In the genomic region with DNA sequence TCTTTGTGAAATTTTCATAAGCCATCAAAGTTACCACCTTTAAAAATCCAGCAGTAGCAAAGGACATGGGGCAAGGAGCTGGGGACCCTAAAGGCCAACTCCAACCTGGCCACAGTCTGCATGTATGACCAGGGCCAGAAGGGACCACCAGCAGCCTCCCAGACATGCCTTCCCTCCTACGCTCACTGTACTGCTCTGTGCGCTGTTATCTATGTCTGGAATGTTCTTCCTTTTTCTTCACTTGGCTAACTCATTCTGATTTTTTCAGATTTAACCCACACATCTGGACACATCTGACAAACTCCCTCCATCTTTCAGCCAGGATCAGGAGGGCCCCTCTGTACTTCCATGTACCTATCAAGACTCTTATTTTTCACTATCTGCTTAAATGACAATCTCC, we compare ENCODE assay signal across 1 cellular context.
A peak's percentile ranks its signal among the peaks of the same experiment; 100 is the strongest.
TF ChIP-seq lines count a peak whose summit lies in the region.

No MANE protein-coding gene starts in this region.

TF ChIP-seq in K562, 482 proteins besides CTCF, POLR2A, EP300 and RAD21:
- TF ChIP-seq RCOR1 (IDR thresholded peaks at IDR 0.05; ENCODE audit: borderline replicate concordance in 1 of 2, low read depth in 2 of 2, low read length in 2 of 2) = peak in 1 of 2 experiments; percentile 47; a peak in 1 of 4 replicates
- peak; percentile 29; the same call in 1 of the 2 replicates for TF ChIP-seq CBFA2T3 (IDR thresholded peaks at IDR 0.05)
- 0 out of 2 replicates have a peak, but pooled peaks have one; percentile 32 for TF ChIP-seq ZBTB17 (CRISPR knock-in tag; IDR thresholded peaks at IDR 0.05)
- TF ChIP-seq, protein P1, sequence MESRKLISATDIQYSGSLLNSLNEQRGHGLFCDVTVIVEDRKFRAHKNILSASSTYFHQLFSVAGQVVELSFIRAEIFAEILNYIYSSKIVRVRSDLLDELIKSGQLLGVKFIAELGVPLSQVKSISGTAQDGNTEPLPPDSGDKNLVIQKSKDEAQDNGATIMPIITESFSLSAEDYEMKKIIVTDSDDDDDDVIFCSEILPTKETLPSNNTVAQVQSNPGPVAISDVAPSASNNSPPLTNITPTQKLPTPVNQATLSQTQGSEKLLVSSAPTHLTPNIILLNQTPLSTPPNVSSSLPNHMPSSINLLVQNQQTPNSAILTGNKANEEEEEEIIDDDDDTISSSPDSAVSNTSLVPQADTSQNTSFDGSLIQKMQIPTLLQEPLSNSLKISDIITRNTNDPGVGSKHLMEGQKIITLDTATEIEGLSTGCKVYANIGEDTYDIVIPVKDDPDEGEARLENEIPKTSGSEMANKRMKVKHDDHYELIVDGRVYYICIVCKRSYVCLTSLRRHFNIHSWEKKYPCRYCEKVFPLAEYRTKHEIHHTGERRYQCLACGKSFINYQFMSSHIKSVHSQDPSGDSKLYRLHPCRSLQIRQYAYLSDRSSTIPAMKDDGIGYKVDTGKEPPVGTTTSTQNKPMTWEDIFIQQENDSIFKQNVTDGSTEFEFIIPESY (CRISPR knock-in tag; IDR thresholded peaks at IDR 0.05) = no peak
- no peak for TF ChIP-seq CEBPG (CRISPR knock-in tag; IDR thresholded peaks at IDR 0.05)
- no peak for TF ChIP-seq CEBPG (tag; conservative IDR thresholded peaks at IDR 0.05 in 1 of 2, IDR thresholded peaks at IDR 0.05 in 1 of 2)
- TF ChIP-seq KDM1A (IDR thresholded peaks at IDR 0.05) = peak; percentile 35 to 50; a peak in 3 of 4 replicates
